ENCODE assay signal across 26 cellular contexts in genomic region chr17:80103686-80104085, GRCh38. TPM values are rescaled to one million over a fixed set of nuclear protein-coding genes. Genes with fewer than 3 reads are reported as not detected.
DNase-seq lines count a peak whose midpoint lies in the region; ATAC-seq and TF ChIP-seq lines count a peak whose summit lies in the region.
"Had no signal": no experiment of that assay in that cellular context is flagged by ENCODE, and none has a peak within 500 bp of the region (broad histone marks: within the 10 kb centered on the region; RNA-seq: fewer than 3 reads in every experiment).

No MANE protein-coding gene starts in this region.

- H3K27me3 ChIP-seq in cardiac muscle cell (no peaks in the 10 kb centered on the region), left lung (no peaks in the 10 kb centered on the region)
- H3K27me3 ChIP-seq: esophagus muscularis mucosa, gastrocnemius medialis, thyroid gland had no signal

- DNase-seq in cardiac muscle cell (ENCODE audit: low read depth in 1 of 2, low spot score in 1 of 2) (no peak), cardiac septum (ENCODE audit: low spot score) (no peak), T-cell (no peak), left lung (peak; percentile 30 to 57), CD14-positive monocyte (ENCODE audit: low spot score) (no peak)
- no peak for DNase-seq in stimulated activated effector memory CD8-positive, alpha-beta T cell treated with anti-CD3 and anti-CD28 coated beads, Interleukin-12 subunit alpha, Interleukin-12 subunit beta, amount 100 ng/mL, for 72 hours (ENCODE audit: low spot score in 2 of 2)
- DNase-seq in activated CD8-positive, alpha-beta memory T cell treated with anti-CD3 and anti-CD28 coated beads, Interleukin-2, amount 50 U/mL, for 4 hours = no peak
- DNase-seq: activated CD4-positive, alpha-beta T cell treated with anti-CD3 and anti-CD28 coated beads for 4 hours; amygdala; cerebellar nuclear complex; effector CD8-positive, alpha-beta T cell; gastrocnemius medialis; KG1; lower lobe of right lung; mucosa of descending colon; NCI-H1930; NCI-H82; occipital lobe; OCI-M1; SHP77; stimulated activated CD4-positive, alpha-beta T cell treated with anti-CD3 and anti-CD28 coated beads, Interleukin-4, amount 100 ng/mL, for 24 hours; stimulated activated naive CD8-positive, alpha-beta T cell treated with anti-CD3 and anti-CD28 coated beads, Interleukin-15, Interleukin-2, amounts not matched to agents 100 U/mL and 50 U/mL, for 24 hours had no signal

- H3K4me3 Mint-ChIP-seq in T-cell (peak overlapping the region in 2 of 3 donors; percentile 63 to 92), CD14-positive monocyte (no peak overlapping the region)
- H3K4me3 Mint-ChIP-seq in stimulated activated effector memory CD8-positive, alpha-beta T cell treated with anti-CD3 and anti-CD28 coated beads, Interleukin-12 subunit alpha, Interleukin-12 subunit beta, amount 100 ng/mL, for 72 hours = peak overlapping the region; percentile 93

- intact Hi-C loops in cardiac septum (cut with DNase I) = loop anchor here (5.0 kb wide), 1 partner anchor 159 kb away; the partner anchor contains the start of gene RNF213
- intact Hi-C loops in left lung (cut with DNase I) = no loop called here
- intact Hi-C loops in CD14-positive monocyte (cut with micrococcal nuclease) = loop anchor here in 1 of 2 donors (5.0 kb wide), 1 partner anchor 159 kb away; the partner anchor contains the start of gene RNF213

- CTCF ChIA-PET in T-cell (lab: Charles Lee) = no interaction called here

- peak overlapping the region; percentile 34 for H3K27ac ChIP-seq in cardiac muscle cell
- H3K27ac ChIP-seq in left lung = no peak overlapping the region
- H3K27ac ChIP-seq: esophagus muscularis mucosa, gastrocnemius medialis, lower lobe of right lung, thyroid gland had no signal

- POLR2A ChIA-PET in T-cell (lab: Charles Lee) = no interaction called here

- H3K9me3 Mint-ChIP-seq in T-cell (no peaks in the 10 kb centered on the region), CD14-positive monocyte (no peaks in the 10 kb centered on the region)
- H3K9me3 Mint-ChIP-seq in stimulated activated effector memory CD8-positive, alpha-beta T cell treated with anti-CD3 and anti-CD28 coated beads, Interleukin-12 subunit alpha, Interleukin-12 subunit beta, amount 100 ng/mL, for 72 hours = no peaks in the 10 kb centered on the region
- H3K9me3 Mint-ChIP-seq: H9 had no signal

- no peaks in the 10 kb centered on the region for H3K9me3 ChIP-seq in cardiac muscle cell (ENCODE audit: low read depth)
- no peaks in the 10 kb centered on the region for H3K9me3 ChIP-seq in left lung
- H3K9me3 ChIP-seq: esophagus muscularis mucosa, gastrocnemius medialis, lower lobe of right lung, mucosa of descending colon, thyroid gland had no signal

- H3K36me3 ChIP-seq in cardiac muscle cell = no peaks in the 10 kb centered on the region
- H3K36me3 ChIP-seq in left lung = peaks cover 0 to 11% of the 10 kb centered on the region in 2 donors
- H3K36me3 ChIP-seq: gastrocnemius medialis, lower lobe of right lung, thyroid gland had no signal

- TF ChIP-seq CTCF in cardiac muscle cell (IDR thresholded peaks at IDR 0.05; ENCODE audit: low read depth, low read length) (no peak), left lung (IDR thresholded peaks at IDR 0.05) (no peak), CD14-positive monocyte (IDR thresholded peaks at IDR 0.05) (no peak)

- H3K27ac Mint-ChIP-seq in T-cell (no peak overlapping the region), CD14-positive monocyte (no peak overlapping the region)
- no peak overlapping the region for H3K27ac Mint-ChIP-seq in stimulated activated effector memory CD8-positive, alpha-beta T cell treated with anti-CD3 and anti-CD28 coated beads, Interleukin-12 subunit alpha, Interleukin-12 subunit beta, amount 100 ng/mL, for 72 hours
- H3K27ac Mint-ChIP-seq: H9 had no signal

- peaks cover 8% of the 10 kb centered on the region for H3K4me1 ChIP-seq in cardiac muscle cell (ENCODE audit: low read depth)
- H3K4me1 ChIP-seq in left lung = peaks cover 7 to 25% of the 10 kb centered on the region in 2 donors

- H3K36me3 Mint-ChIP-seq in T-cell (peaks cover 2% of the 10 kb centered on the region), CD14-positive monocyte (peaks cover 18 to 44% of the 10 kb centered on the region in 2 donors)
- peaks cover 14% of the 10 kb centered on the region for H3K36me3 Mint-ChIP-seq in stimulated activated effector memory CD8-positive, alpha-beta T cell treated with anti-CD3 and anti-CD28 coated beads, Interleukin-12 subunit alpha, Interleukin-12 subunit beta, amount 100 ng/mL, for 72 hours

- peaks cover 23 to 37% (median 31%) of the 10 kb centered on the region in 3 donors for H3K4me1 Mint-ChIP-seq in T-cell
- H3K4me1 Mint-ChIP-seq in stimulated activated effector memory CD8-positive, alpha-beta T cell treated with anti-CD3 and anti-CD28 coated beads, Interleukin-12 subunit alpha, Interleukin-12 subunit beta, amount 100 ng/mL, for 72 hours = peaks cover 31% of the 10 kb centered on the region
- H3K4me1 Mint-ChIP-seq in CD14-positive monocyte = peaks cover 34% of the 10 kb centered on the region

- H3K27me3 Mint-ChIP-seq in T-cell (no peaks in the 10 kb centered on the region), CD14-positive monocyte (ENCODE audit: low read depth in 3 of 3) (peaks cover 0 to 2% (median 0%) of the 10 kb centered on the region in 3 donors)

- no peak overlapping the region for H3K4me3 ChIP-seq in cardiac muscle cell
- no peak overlapping the region for H3K4me3 ChIP-seq in left lung
- H3K4me3 ChIP-seq: esophagus muscularis mucosa, gastrocnemius medialis, lower lobe of right lung, mucosa of descending colon, thyroid gland had no signal

- ATAC-seq in T-cell (replicated peaks in 1 of 4) (no peak), left lung (no peak), GM19351 (IDR thresholded peaks at IDR 0.05; ENCODE audit: unreplicated experiment) (no peak)
- ATAC-seq in stimulated activated effector memory CD8-positive, alpha-beta T cell treated with anti-CD3 and anti-CD28 coated beads, Interleukin-12 subunit alpha, Interleukin-12 subunit beta, amount 100 ng/mL, for 72 hours = no peak
- ATAC-seq: gastrocnemius medialis; lower lobe of right lung; mucosa of descending colon; stimulated activated naive CD8-positive, alpha-beta T cell treated with anti-CD3 and anti-CD28 coated beads, Interleukin-15, Interleukin-2, amounts not matched to agents 100 U/mL and 50 U/mL, for 24 hours had no signal

RNA-seq across cellular contexts. Expression of gene GAA, which starts 2.3 kb away (rescaled TPM):
- total RNA-seq in cardiac muscle cell = 80.3 and 150 TPM in 2 replicates
- polyA plus RNA-seq in cardiac muscle cell = 72.7 and 84.9 TPM in 2 replicates
- total RNA-seq in cardiac septum = 47.0 TPM
- 10 to 100 TPM; 32.0 to 47.2 (median 42.1) TPM for total RNA-seq in T-cell
- total RNA-seq in left lung = 100 to 1,000 TPM in 1 of 2 donors, 10 to 100 TPM in 1; 85.7 to 105 TPM
- polyA plus RNA-seq in CD14-positive monocyte = 100 to 1,000 TPM; 120 to 140 TPM

RNA-seq across cellular contexts. Expression of gene EIF4A3, which starts 43.2 kb away (rescaled TPM):
- total RNA-seq in cardiac muscle cell (124 and 131 TPM in 2 replicates), cardiac septum (40.9 TPM), T-cell (100 to 1,000 TPM in 1 of 5 donors, 10 to 100 TPM in 4; 70.1 to 105 (median 71.4) TPM), left lung (10 to 100 TPM; 58.5 to 72.9 TPM)
- polyA plus RNA-seq in cardiac muscle cell (126 and 143 TPM in 2 replicates), CD14-positive monocyte (100 to 1,000 TPM; 101 to 106 TPM)

Comparison
In these comparisons a context has a peak if more than half of its experiments do, and no peak if none do; other contexts are left out.
1. DNase-seq: peak in left lung (2 of 2); none in cardiac muscle cell (0 of 2), cardiac septum (single experiment), T-cell (0 of 34), stimulated activated effector memory CD8-positive, alpha-beta T cell treated with anti-CD3 and anti-CD28 coated beads, Interleukin-12 subunit alpha, Interleukin-12 subunit beta, amount 100 ng/mL, for 72 hours (0 of 2), activated CD8-positive, alpha-beta memory T cell treated with anti-CD3 and anti-CD28 coated beads, Interleukin-2, amount 50 U/mL, for 4 hours (single experiment) and CD14-positive monocyte (single experiment).
2. H3K4me3 Mint-ChIP-seq: peak in T-cell (2 of 3) and stimulated activated effector memory CD8-positive, alpha-beta T cell treated with anti-CD3 and anti-CD28 coated beads, Interleukin-12 subunit alpha, Interleukin-12 subunit beta, amount 100 ng/mL, for 72 hours (single experiment); none in CD14-positive monocyte (0 of 2).